ENCODE assay signal across 3 cellular contexts in the genomic region with DNA sequence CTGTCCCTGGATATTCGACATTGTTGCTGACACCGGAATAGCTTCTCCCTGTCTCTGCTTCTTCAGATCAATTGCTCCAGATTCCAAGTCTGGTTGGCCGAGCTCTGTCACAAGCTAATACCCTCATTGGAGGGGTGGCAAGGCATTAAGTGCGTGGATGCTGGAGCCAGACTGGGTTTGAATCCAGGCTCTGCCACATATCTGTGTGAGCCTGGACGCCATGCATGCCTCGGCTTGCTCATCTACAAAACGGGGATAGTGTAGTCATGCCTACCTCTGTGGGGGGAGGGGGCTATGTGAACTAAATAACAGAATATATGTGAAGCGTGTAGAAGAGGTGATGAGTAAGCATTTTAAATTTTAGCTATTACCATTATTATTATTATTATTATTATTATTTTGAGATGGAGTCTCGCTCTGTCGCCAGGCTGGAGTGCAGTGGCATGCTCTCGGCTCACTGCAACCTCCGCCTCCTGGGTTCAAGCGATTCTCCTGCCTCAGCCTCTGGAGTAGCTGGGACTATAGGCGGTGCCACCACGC.
TF ChIP-seq lines count a peak whose summit lies in the region.

No MANE protein-coding gene starts in this region.

TF ChIP-seq in A549, 52 proteins besides CTCF, POLR2A, EP300 and RAD21:
- TF ChIP-seq MAFK (IDR thresholded peaks at IDR 0.05; ENCODE audit: partially characterized antibody) (peak; percentile 26), ZFP36 (IDR thresholded peaks at IDR 0.05; ENCODE audit: borderline replicate concordance, partially characterized antibody) (no peak)

TF ChIP-seq in H1, 55 proteins besides CTCF, POLR2A, EP300 and RAD21:
- TF ChIP-seq BRCA1 (IDR thresholded peaks at IDR 0.05; ENCODE audit: low read depth, low read length) = no peak
- no peak for TF ChIP-seq MAFK (IDR thresholded peaks at IDR 0.05; ENCODE audit: low read depth, low read length)
- no peak for TF ChIP-seq EGR1 (IDR thresholded peaks at IDR 0.05; ENCODE audit: borderline replicate concordance, low read depth, low read length)
- no peak for TF ChIP-seq SIX5 (IDR thresholded peaks at IDR 0.05; ENCODE audit: low read depth, low read length)
- TF ChIP-seq RXRA (IDR thresholded peaks at IDR 0.05; ENCODE audit: insufficient read depth, low read depth, low read length) = no peak
- TF ChIP-seq CBX5 (IDR thresholded peaks at IDR 0.05; ENCODE audit: low read depth, low read length) = no peak
- no peak for TF ChIP-seq YY1 (IDR thresholded peaks at IDR 0.05; ENCODE audit: low read depth, low read length)
- no peak for TF ChIP-seq KDM5A (IDR thresholded peaks at IDR 0.05; ENCODE audit: low read length)

TF ChIP-seq in GM23338, 12 proteins besides CTCF, POLR2A, EP300 and RAD21:
- TF ChIP-seq ZNF331 (CRISPR knock-in tag; IDR thresholded peaks at IDR 0.05; ENCODE audit: low read depth) = no peak
- no peak for TF ChIP-seq ZNF114 (CRISPR knock-in tag; IDR thresholded peaks at IDR 0.05)
- TF ChIP-seq, protein P1, sequence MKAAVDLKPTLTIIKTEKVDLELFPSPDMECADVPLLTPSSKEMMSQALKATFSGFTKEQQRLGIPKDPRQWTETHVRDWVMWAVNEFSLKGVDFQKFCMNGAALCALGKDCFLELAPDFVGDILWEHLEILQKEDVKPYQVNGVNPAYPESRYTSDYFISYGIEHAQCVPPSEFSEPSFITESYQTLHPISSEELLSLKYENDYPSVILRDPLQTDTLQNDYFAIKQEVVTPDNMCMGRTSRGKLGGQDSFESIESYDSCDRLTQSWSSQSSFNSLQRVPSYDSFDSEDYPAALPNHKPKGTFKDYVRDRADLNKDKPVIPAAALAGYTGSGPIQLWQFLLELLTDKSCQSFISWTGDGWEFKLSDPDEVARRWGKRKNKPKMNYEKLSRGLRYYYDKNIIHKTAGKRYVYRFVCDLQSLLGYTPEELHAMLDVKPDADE (IDR thresholded peaks at IDR 0.05) = no peak
- no peak for TF ChIP-seq POLR2AphosphoS5 (IDR thresholded peaks at IDR 0.05; ENCODE audit: low read depth)
- TF ChIP-seq, protein P2, sequence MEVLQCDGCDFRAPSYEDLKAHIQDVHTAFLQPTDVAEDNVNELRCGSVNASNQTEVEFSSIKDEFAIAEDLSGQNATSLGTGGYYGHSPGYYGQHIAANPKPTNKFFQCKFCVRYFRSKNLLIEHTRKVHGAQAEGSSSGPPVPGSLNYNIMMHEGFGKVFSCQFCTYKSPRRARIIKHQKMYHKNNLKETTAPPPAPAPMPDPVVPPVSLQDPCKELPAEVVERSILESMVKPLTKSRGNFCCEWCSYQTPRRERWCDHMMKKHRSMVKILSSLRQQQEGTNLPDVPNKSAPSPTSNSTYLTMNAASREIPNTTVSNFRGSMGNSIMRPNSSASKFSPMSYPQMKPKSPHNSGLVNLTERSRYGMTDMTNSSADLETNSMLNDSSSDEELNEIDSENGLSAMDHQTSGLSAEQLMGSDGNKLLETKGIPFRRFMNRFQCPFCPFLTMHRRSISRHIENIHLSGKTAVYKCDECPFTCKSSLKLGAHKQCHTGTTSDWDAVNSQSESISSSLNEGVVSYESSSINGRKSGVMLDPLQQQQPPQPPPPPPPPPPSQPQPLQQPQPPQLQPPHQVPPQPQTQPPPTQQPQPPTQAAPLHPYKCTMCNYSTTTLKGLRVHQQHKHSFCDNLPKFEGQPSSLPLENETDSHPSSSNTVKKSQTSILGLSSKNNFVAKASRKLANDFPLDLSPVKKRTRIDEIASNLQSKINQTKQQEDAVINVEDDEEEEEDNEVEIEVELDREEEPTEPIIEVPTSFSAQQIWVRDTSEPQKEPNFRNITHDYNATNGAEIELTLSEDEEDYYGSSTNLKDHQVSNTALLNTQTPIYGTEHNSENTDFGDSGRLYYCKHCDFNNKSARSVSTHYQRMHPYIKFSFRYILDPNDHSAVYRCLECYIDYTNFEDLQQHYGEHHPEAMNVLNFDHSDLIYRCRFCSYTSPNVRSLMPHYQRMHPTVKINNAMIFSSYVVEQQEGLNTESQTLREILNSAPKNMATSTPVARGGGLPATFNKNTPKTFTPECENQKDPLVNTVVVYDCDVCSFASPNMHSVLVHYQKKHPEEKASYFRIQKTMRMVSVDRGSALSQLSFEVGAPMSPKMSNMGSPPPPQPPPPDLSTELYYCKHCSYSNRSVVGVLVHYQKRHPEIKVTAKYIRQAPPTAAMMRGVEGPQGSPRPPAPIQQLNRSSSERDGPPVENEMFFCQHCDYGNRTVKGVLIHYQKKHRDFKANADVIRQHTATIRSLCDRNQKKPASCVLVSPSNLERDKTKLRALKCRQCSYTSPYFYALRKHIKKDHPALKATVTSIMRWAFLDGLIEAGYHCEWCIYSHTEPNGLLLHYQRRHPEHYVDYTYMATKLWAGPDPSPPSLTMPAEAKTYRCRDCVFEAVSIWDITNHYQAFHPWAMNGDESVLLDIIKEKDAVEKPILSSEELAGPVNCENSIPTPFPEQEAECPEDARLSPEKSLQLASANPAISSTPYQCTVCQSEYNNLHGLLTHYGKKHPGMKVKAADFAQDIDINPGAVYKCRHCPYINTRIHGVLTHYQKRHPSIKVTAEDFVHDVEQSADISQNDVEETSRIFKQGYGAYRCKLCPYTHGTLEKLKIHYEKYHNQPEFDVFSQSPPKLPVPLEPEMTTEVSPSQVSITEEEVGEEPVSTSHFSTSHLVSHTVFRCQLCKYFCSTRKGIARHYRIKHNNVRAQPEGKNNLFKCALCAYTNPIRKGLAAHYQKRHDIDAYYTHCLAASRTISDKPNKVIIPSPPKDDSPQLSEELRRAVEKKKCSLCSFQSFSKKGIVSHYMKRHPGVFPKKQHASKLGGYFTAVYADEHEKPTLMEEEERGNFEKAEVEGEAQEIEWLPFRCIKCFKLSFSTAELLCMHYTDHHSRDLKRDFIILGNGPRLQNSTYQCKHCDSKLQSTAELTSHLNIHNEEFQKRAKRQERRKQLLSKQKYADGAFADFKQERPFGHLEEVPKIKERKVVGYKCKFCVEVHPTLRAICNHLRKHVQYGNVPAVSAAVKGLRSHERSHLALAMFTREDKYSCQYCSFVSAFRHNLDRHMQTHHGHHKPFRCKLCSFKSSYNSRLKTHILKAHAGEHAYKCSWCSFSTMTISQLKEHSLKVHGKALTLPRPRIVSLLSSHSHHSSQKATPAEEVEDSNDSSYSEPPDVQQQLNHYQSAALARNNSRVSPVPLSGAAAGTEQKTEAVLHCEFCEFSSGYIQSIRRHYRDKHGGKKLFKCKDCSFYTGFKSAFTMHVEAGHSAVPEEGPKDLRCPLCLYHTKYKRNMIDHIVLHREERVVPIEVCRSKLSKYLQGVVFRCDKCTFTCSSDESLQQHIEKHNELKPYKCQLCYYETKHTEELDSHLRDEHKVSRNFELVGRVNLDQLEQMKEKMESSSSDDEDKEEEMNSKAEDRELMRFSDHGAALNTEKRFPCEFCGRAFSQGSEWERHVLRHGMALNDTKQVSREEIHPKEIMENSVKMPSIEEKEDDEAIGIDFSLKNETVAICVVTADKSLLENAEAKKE (CRISPR knock-in tag; IDR thresholded peaks at IDR 0.05) = no peak
- no peak for TF ChIP-seq NANOG (IDR thresholded peaks at IDR 0.05; ENCODE audit: borderline replicate concordance)
- no peak for TF ChIP-seq CREB1 (CRISPR knock-in tag; IDR thresholded peaks at IDR 0.05; ENCODE audit: low read depth)
- TF ChIP-seq, protein P3, sequence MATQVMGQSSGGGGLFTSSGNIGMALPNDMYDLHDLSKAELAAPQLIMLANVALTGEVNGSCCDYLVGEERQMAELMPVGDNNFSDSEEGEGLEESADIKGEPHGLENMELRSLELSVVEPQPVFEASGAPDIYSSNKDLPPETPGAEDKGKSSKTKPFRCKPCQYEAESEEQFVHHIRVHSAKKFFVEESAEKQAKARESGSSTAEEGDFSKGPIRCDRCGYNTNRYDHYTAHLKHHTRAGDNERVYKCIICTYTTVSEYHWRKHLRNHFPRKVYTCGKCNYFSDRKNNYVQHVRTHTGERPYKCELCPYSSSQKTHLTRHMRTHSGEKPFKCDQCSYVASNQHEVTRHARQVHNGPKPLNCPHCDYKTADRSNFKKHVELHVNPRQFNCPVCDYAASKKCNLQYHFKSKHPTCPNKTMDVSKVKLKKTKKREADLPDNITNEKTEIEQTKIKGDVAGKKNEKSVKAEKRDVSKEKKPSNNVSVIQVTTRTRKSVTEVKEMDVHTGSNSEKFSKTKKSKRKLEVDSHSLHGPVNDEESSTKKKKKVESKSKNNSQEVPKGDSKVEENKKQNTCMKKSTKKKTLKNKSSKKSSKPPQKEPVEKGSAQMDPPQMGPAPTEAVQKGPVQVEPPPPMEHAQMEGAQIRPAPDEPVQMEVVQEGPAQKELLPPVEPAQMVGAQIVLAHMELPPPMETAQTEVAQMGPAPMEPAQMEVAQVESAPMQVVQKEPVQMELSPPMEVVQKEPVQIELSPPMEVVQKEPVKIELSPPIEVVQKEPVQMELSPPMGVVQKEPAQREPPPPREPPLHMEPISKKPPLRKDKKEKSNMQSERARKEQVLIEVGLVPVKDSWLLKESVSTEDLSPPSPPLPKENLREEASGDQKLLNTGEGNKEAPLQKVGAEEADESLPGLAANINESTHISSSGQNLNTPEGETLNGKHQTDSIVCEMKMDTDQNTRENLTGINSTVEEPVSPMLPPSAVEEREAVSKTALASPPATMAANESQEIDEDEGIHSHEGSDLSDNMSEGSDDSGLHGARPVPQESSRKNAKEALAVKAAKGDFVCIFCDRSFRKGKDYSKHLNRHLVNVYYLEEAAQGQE (IDR thresholded peaks at IDR 0.05; ENCODE audit: unreplicated experiment) = no peak
- no peak for TF ChIP-seq EZH2 (IDR thresholded peaks at IDR 0.05; ENCODE audit: low read depth, unreplicated experiment)
- TF ChIP-seq EZH2phosphoT487 (IDR thresholded peaks at IDR 0.05; ENCODE audit: unreplicated experiment) = no peak
- TF ChIP-seq STAT1 (IDR thresholded peaks at IDR 0.05; ENCODE audit: unreplicated experiment) = no peak
- TF ChIP-seq JUNB (IDR thresholded peaks at IDR 0.05; ENCODE audit: unreplicated experiment) = no peak
